Comparison of ENCODE assay signal across 8 cellular contexts in the genomic region with DNA sequence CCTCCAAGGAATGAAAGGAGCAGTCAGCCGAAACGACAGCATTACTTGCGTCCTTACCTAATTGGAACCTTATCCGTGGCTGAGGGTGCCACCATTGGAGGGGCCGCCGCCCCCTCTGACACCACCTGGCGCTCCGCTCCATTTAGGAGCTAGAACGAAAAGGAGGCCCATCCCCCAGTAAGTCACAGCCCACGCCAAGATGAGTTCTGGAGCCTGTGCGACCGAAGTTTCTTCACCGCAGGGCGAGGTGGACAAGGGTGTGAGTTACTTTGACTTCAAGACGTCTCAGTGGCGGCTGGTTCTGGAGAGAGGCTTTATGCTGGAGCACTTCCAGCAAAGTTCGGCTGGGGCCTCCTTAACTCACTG. TPM values are rescaled to one million over a fixed set of nuclear protein-coding genes. Genes with fewer than 3 reads are reported as not detected.
DNase-seq lines count a peak whose midpoint lies in the region; ATAC-seq, FAIRE-seq and TF ChIP-seq lines count a peak whose summit lies in the region.

No MANE protein-coding gene starts in this region.

- TF ChIP-seq RAD21 in K562 (CRISPR knock-in tag; conservative IDR thresholded peaks at IDR 0.05 in 1 of 2, IDR thresholded peaks at IDR 0.05 in 1 of 2): no peak

- no peaks in the 10 kb centered on the region for H3K27me3 Mint-ChIP-seq in T-cell

- in situ Hi-C loops in K562 (cut with MboI): no loop called here

- WGBS in K562 (ENCODE audit: insufficient coverage, low coverage, missing lambda C conversion rate): under 1% methylated on average over 17 of the region's 17 CpGs
- WGBS in smooth muscle cell (ENCODE audit: low lambda C conversion rate): 1% methylated on average over 17 of the region's 17 CpGs

- H3K9me1 ChIP-seq in K562 (ENCODE audit: control insufficient read depth, insufficient read depth, low read length): no peaks in the 10 kb centered on the region

- peak; percentile 21 for ATAC-seq in GM18909 (IDR thresholded peaks at IDR 0.05; ENCODE audit: poor library complexity, unreplicated experiment)
- peak; percentile 6 for ATAC-seq in HG03139 (IDR thresholded peaks at IDR 0.05; ENCODE audit: unreplicated experiment)
- ATAC-seq in T-cell (replicated peaks in 1 of 4): peak; percentile 24 to 31 (median 28)
- ATAC-seq in K562: peak; percentile 55

- FAIRE-seq in K562 (lab: Jason Lieb, UNC): peak; percentile 74

- TF ChIP-seq POLR2A in K562 (conservative IDR thresholded peaks at IDR 0.05): no peak

- 0 out of 2 replicates have a peak, but pooled peaks cover 3% of the 10 kb centered on the region for H4K20me1 ChIP-seq in K562 (replicated peaks; ENCODE audit: control insufficient read depth, insufficient read depth, low read length)
- peaks cover 18% of the 10 kb centered on the region for H4K20me1 ChIP-seq in smooth muscle cell (ENCODE audit: low read depth)

- TF ChIP-seq EP300 in K562 (IDR thresholded peaks at IDR 0.05; ENCODE audit: low read length): no peak

- H3K79me2 ChIP-seq in K562 (ENCODE audit: control insufficient read depth, insufficient read depth, low read length): peaks cover 62% of the 10 kb centered on the region
- peaks cover 31% of the 10 kb centered on the region for H3K79me2 ChIP-seq in smooth muscle cell (ENCODE audit: low read depth)

- H3K9ac ChIP-seq in K562 (ENCODE audit: insufficient read depth in 1 of 2, low read depth in 2 of 2, low read length in 2 of 2) (peak overlapping the region; percentile 90 to 95), iPS-20b (ENCODE audit: low read depth, low read length) (peak overlapping the region; percentile 83; the same call in 1 of the 2 replicates), smooth muscle cell (ENCODE audit: low read depth) (peak overlapping the region; percentile 88)

- H2AFZ ChIP-seq in K562 (ENCODE audit: low read depth, low read length) (peak overlapping the region; percentile 82), smooth muscle cell (ENCODE audit: low read depth) (peak overlapping the region; percentile 78)

- H3F3A ChIP-seq in smooth muscle cell (ENCODE audit: low read depth): peaks cover 9% of the 10 kb centered on the region

- CTCF ChIA-PET in T-cell (lab: Charles Lee) (interaction anchor here (0.5 to 1.8 kb wide), 12 partner anchors 8 to 211 kb away, joined by 3 to 9 read pairs (median 4); a partner anchor contains a TSS), K562 (lab: Yijun Ruan, JAX; ENCODE audit: low intra/inter-chr PET ratio) (interaction anchor here (0.6 kb wide), 1 partner anchor 216 kb away, joined by 4 read pairs; no protein-coding TSS in a partner anchor)

- intact Hi-C loops in K562 (cut with micrococcal nuclease): no loop called here

- peaks cover 64 to 65% (median 64%) of the 10 kb centered on the region in 3 donors for H3K4me1 Mint-ChIP-seq in T-cell

- H3K4me3 ChIP-seq in K562 (peak overlapping the region; percentile 92), iPS-20b (ENCODE audit: low read length) (peak overlapping the region; percentile 91), smooth muscle cell (peak overlapping the region; percentile 95)

- peak overlapping the region; percentile 93 for H3K27ac ChIP-seq in K562 (ENCODE audit: extremely low read depth, low read depth, low read length)
- no peak overlapping the region for H3K27ac ChIP-seq in iPS-20b (ENCODE audit: low read length)
- H3K27ac ChIP-seq in smooth muscle cell (ENCODE audit: low read depth): peak overlapping the region; percentile 92

- peak overlapping the region; percentile 99 for H3K27ac Mint-ChIP-seq in T-cell

- H3K4me1 ChIP-seq in K562 (replicated peaks in 1 of 2; ENCODE audit: control insufficient read depth in 2 of 2, insufficient read depth in 2 of 2, low read length in 2 of 2): peaks cover 21 to 23% of the 10 kb centered on the region in 2 experiments
- peaks cover 4% of the 10 kb centered on the region; the same call in 1 of the 2 replicates for H3K4me1 ChIP-seq in iPS-20b (ENCODE audit: insufficient read depth, low read length)
- H3K4me1 ChIP-seq in smooth muscle cell (ENCODE audit: low read depth): peaks cover 6% of the 10 kb centered on the region

- BruUV-seq in K562 (replicated peaks; lab: Mats Ljungman, UMichigan): TSS peak; percentile 90

- H3K36me3 ChIP-seq in K562 (ENCODE audit: control insufficient read depth, insufficient read depth, low read length) (peaks cover 9% of the 10 kb centered on the region; the same call in 1 of the 3 replicates), iPS-20b (ENCODE audit: insufficient read depth, low read depth, low read length) (no peaks in the 10 kb centered on the region), smooth muscle cell (ENCODE audit: low read depth) (no peaks in the 10 kb centered on the region)

- H3K27me3 ChIP-seq in K562 (ENCODE audit: control insufficient read depth in 2 of 2, insufficient read depth in 2 of 2, low read length in 2 of 2): no peaks in the 10 kb centered on the region
- H3K27me3 ChIP-seq in iPS-20b (ENCODE audit: insufficient read depth, low read length): no peaks in the 10 kb centered on the region
- no peaks in the 10 kb centered on the region for H3K27me3 ChIP-seq in smooth muscle cell (ENCODE audit: low read depth)

- H3K4me3 Mint-ChIP-seq in T-cell: peak overlapping the region; percentile 99 to 100 (median 100)

- peak; percentile 57 for DNase-seq in AG08396 (ENCODE audit: low spot score)
- DNase-seq in T-cell: peak in 29 of 34 experiments; percentile 13 to 53 (median 36)
- peak; percentile 64 to 72 (median 71) for DNase-seq in K562 (ENCODE audit: extremely low read depth in 1 of 4, low spot score in 3 of 4)
- DNase-seq in smooth muscle cell (lab: John Stamatoyannopoulos, UW; ENCODE audit: unreplicated experiment): no peak
- no peak for DNase-seq in epidermal melanocyte (ENCODE audit: insufficient read length, low spot score)

- no peaks in the 10 kb centered on the region for H3K9me3 Mint-ChIP-seq in T-cell

- no peaks in the 10 kb centered on the region for H3K9me3 ChIP-seq in K562 (replicated peaks; ENCODE audit: control insufficient read depth, insufficient read depth, low read depth, low read length)
- no peaks in the 10 kb centered on the region for H3K9me3 ChIP-seq in iPS-20b (ENCODE audit: insufficient read depth, low read depth, low read length)
- H3K9me3 ChIP-seq in smooth muscle cell (replicated peaks; ENCODE audit: low read depth): no peaks in the 10 kb centered on the region

- TF ChIP-seq CTCF in K562 (IDR thresholded peaks at IDR 0.05 in 2 of 3, conservative IDR thresholded peaks at IDR 0.05 in 1 of 3; ENCODE audit: insufficient read depth in 2 of 3, low read depth in 1 of 3, low read length in 3 of 3): no peak
- TF ChIP-seq CTCF in smooth muscle cell (IDR thresholded peaks at IDR 0.05; ENCODE audit: borderline replicate concordance, insufficient read depth, poor library complexity, severe bottlenecking): no peak

- POLR2A ChIA-PET in T-cell (lab: Charles Lee) (interaction anchor here (0.5 to 2.1 kb wide), 12 partner anchors 21 to 286 kb away, joined by 3 to 9 read pairs (median 4); a partner anchor contains a TSS), K562 (lab: Yijun Ruan, JAX) (interaction anchor here (0.5 to 1.6 kb wide), 5 partner anchors 9 to 272 kb away, joined by 3 to 4 read pairs (median 3); no protein-coding TSS in a partner anchor)

- H3K36me3 Mint-ChIP-seq in T-cell: peaks cover 9% of the 10 kb centered on the region

- peak overlapping the region; percentile 96 for H3K4me2 ChIP-seq in K562 (ENCODE audit: insufficient read depth, low read length)
- peak overlapping the region; percentile 98 for H3K4me2 ChIP-seq in smooth muscle cell

TF ChIP-seq in K562, 482 proteins besides CTCF, POLR2A, EP300 and RAD21 (continues in another document):
- TF ChIP-seq RBBP5 (IDR thresholded peaks at IDR 0.05; ENCODE audit: borderline replicate concordance, insufficient read depth, low read length, poor library complexity, severe bottlenecking) (peak; percentile 37), ZNF764 (CRISPR knock-in tag; IDR thresholded peaks at IDR 0.05; ENCODE audit: low read depth) (no peak)
- TF ChIP-seq, protein P1, sequence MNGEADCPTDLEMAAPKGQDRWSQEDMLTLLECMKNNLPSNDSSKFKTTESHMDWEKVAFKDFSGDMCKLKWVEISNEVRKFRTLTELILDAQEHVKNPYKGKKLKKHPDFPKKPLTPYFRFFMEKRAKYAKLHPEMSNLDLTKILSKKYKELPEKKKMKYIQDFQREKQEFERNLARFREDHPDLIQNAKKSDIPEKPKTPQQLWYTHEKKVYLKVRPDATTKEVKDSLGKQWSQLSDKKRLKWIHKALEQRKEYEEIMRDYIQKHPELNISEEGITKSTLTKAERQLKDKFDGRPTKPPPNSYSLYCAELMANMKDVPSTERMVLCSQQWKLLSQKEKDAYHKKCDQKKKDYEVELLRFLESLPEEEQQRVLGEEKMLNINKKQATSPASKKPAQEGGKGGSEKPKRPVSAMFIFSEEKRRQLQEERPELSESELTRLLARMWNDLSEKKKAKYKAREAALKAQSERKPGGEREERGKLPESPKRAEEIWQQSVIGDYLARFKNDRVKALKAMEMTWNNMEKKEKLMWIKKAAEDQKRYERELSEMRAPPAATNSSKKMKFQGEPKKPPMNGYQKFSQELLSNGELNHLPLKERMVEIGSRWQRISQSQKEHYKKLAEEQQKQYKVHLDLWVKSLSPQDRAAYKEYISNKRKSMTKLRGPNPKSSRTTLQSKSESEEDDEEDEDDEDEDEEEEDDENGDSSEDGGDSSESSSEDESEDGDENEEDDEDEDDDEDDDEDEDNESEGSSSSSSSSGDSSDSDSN (IDR thresholded peaks at IDR 0.05; ENCODE audit: borderline replicate concordance in 1 of 2, low read depth in 2 of 2, low read length in 2 of 2): peak in 1 of 2 experiments; percentile 47; a peak in 1 of 4 replicates

RNA-seq across cellular contexts. Expression of a gene that starts 0.7 kb away (rescaled TPM):
- total RNA-seq in T-cell (10 to 100 TPM; 45.5 to 73.4 (median 59.1) TPM), K562 (2014; rRNA removed) (7.1 and 8.2 TPM in 2 replicates), K562 (2014; rRNA removed; fragmentation: Illumina TruSeq; extraction: Trizol) (12.0 TPM in 2 replicates), K562 (2015; rRNA removed; fragmentation: Illumina TruSeq; extraction: Trizol) (9.9 and 10.2 TPM in 2 replicates), K562 (2021) (11.3 and 11.9 TPM in 2 replicates), smooth muscle cell (18.4 and 21.6 TPM in 2 replicates)
- total RNA-seq in K562 (2011; cell fraction: chromatin; rRNA removed; ENCODE audit: low replicate concordance): 15.6 and 19.2 TPM in 2 replicates
- total RNA-seq in K562 (2011; cell fraction: nucleolus; rRNA removed): 10.3 and 10.7 TPM in 2 replicates
- total RNA-seq in K562 (2011; cell fraction: nucleoplasm; rRNA removed): 10.5 and 12.5 TPM in 2 replicates
- polyA plus RNA-seq in K562 (2011; rRNA removed) (11.3 and 15.3 TPM in 2 replicates), K562 (2014; fragmentation: Illumina TruSeq; extraction: Trizol) (12.2 and 14.5 TPM in 2 replicates), K562 (2014; fragmentation: Nextera tagmentation; extraction: Ambion mirVana) (10 to 100 TPM in 1 of 2 experiments, 1 to 10 TPM in 1; 8.8 to 17.1 TPM), K562 (2014; rRNA removed) (8.4 and 9.4 TPM in 2 replicates), smooth muscle cell (6.6 and 10.2 TPM in 2 replicates)
- 11.6 and 13.5 TPM in 2 replicates for polyA plus RNA-seq in K562 (2011; cell fraction: cytosol; rRNA removed)
- polyA plus RNA-seq in K562 (2011; cell fraction: nucleus; rRNA removed): 9.3 and 12.3 TPM in 2 replicates
- 10.6 and 13.8 TPM in 2 replicates for polyA plus RNA-seq in K562 (2012)
- polyA minus RNA-seq in K562 (2011; rRNA and poly(A)+ RNA removed): 18.1 and 18.7 TPM in 2 replicates
- 8.7 and 10.5 TPM in 2 replicates for polyA minus RNA-seq in K562 (2011; cell fraction: cytosol; rRNA and poly(A)+ RNA removed)
- polyA minus RNA-seq in K562 (2011; cell fraction: nucleus; rRNA and poly(A)+ RNA removed): 7.4 and 19.0 TPM in 2 replicates

Comparison
In these comparisons a context has a peak if more than half of its experiments do, and no peak if none do; other contexts are left out.
1. DNase-seq: peak in AG08396 (single experiment), T-cell (29 of 34) and K562 (4 of 4); none in smooth muscle cell (single experiment) and epidermal melanocyte (single experiment).
2. Peak in every context shown above with its lines, with median percentiles within 50 percentile points of each other: ATAC-seq, H3K4me3 ChIP-seq and H3K9ac ChIP-seq.